In genomic region chr20:11814276-11814675, GRCh38 we compare ENCODE assay signal across 19 cellular contexts.
DNase-seq lines count a peak whose midpoint lies in the region; ATAC-seq, FAIRE-seq and TF ChIP-seq lines count a peak whose summit lies in the region.
"Had no signal": no experiment of that assay in that cellular context is flagged by ENCODE, and none has a peak within 500 bp of the region (broad histone marks: within the 10 kb centered on the region; RNA-seq: fewer than 3 reads in every experiment).

No MANE protein-coding gene starts in this region.

- no peak for FAIRE-seq in RCC 7860 (lab: Jason Lieb, UNC)

- TF ChIP-seq CTCF in fibroblast of mammary gland (conservative IDR thresholded peaks at IDR 0.05; ENCODE audit: control insufficient read depth, insufficient read depth, low read depth, low read length), result no peak

- DNase-seq in ELR (ENCODE audit: low read depth) (peak; percentile 90), RCC 7860 (ENCODE audit: low spot score) (peak; percentile 81), fibroblast of mammary gland (ENCODE audit: low read depth) (peak; percentile 79), renal cortical epithelial cell (ENCODE audit: low read depth) (peak; percentile 87)
- no peak for DNase-seq in activated CD4-positive, alpha-beta T cell treated with anti-CD3 and anti-CD28 coated beads, Interleukin-2, amount 50 U/mL, for 48 hours
- DNase-seq: activated B cell treated with CpG ODN at 0.5 μM for 24 hours; activated CD8-positive, alpha-beta memory T cell treated with anti-CD3 and anti-CD28 coated beads, Interleukin-2, amount 10 ng/mL, durations not matched to agents 7 days and 5 days; activated naive CD4-positive, alpha-beta T cell; DMS53; effector CD8-positive, alpha-beta T cell; GOT3; NCI-H2081 treated with DMSO at 0.1 percent for 48 hours; right lobe of liver; RPMI8226; stimulated activated CD4-positive, alpha-beta T cell treated with anti-CD3 and anti-CD28 coated beads, Interleukin-4, amount 100 ng/mL, for 24 hours; T-cell; testis had no signal

- no peak for ATAC-seq in HG02885 (IDR thresholded peaks at IDR 0.05; ENCODE audit: poor library complexity, unreplicated experiment)
- ATAC-seq in HG03354 (IDR thresholded peaks at IDR 0.05; ENCODE audit: poor library complexity, severe bottlenecking, unreplicated experiment), result no peak
- ATAC-seq: activated CD8-positive, alpha-beta memory T cell treated with anti-CD3 and anti-CD28 coated beads, Interleukin-2, amount 10 ng/mL, durations not matched to agents 7 days and 5 days; right lobe of liver; T-cell had no signal

- no peak overlapping the region for H3K4me3 ChIP-seq in fibroblast of mammary gland (ENCODE audit: control insufficient read depth, low read depth, low read length)
- H3K4me3 ChIP-seq: right lobe of liver, testis had no signal

Comparison
In these comparisons a context has a peak if more than half of its experiments do, and no peak if none do; other contexts are left out.
1. DNase-seq: peak in ELR (single experiment), RCC 7860 (single experiment), fibroblast of mammary gland (single experiment) and renal cortical epithelial cell (single experiment); none in activated CD4-positive, alpha-beta T cell treated with anti-CD3 and anti-CD28 coated beads, Interleukin-2, amount 50 U/mL, for 48 hours (0 of 2).